Comparison of ENCODE assay signal across 4 cellular contexts in the genomic region with DNA sequence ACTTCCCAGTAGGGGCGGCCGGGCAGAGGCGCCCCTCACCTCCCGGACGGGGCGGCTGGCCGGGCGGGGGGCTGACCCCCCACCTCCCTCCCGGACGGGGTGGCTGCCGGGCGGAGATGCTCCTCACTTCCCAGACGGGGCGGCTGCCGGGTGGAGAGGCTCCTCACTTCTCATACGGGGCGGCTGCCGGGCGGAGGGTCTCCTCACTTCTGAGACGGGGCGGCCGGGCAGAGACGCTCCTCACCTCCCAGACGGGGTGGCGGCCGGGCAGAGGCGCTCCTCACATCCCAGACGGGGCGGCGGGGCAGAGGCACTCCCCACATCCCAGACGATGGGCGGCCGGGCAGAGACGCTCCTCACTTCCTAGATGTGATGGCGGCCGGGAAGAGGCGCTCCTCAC. TPM values are rescaled to one million over a fixed set of nuclear protein-coding genes. Genes with fewer than 3 reads are reported as not detected.
"Had no signal": no experiment of that assay in that cellular context is flagged by ENCODE, and none has a peak within 500 bp of the region (broad histone marks: within the 10 kb centered on the region; RNA-seq: fewer than 3 reads in every experiment).

No MANE protein-coding gene starts in this region.

RNA-seq across cellular contexts. Expression of gene LGALS4, which starts 43.0 kb away (rescaled TPM):
- total RNA-seq: LHCN-M2, M059J, MCF 10A, NCI-H460 had no signal
